11 cellular contexts compared by ENCODE assay signal in the genomic region with DNA sequence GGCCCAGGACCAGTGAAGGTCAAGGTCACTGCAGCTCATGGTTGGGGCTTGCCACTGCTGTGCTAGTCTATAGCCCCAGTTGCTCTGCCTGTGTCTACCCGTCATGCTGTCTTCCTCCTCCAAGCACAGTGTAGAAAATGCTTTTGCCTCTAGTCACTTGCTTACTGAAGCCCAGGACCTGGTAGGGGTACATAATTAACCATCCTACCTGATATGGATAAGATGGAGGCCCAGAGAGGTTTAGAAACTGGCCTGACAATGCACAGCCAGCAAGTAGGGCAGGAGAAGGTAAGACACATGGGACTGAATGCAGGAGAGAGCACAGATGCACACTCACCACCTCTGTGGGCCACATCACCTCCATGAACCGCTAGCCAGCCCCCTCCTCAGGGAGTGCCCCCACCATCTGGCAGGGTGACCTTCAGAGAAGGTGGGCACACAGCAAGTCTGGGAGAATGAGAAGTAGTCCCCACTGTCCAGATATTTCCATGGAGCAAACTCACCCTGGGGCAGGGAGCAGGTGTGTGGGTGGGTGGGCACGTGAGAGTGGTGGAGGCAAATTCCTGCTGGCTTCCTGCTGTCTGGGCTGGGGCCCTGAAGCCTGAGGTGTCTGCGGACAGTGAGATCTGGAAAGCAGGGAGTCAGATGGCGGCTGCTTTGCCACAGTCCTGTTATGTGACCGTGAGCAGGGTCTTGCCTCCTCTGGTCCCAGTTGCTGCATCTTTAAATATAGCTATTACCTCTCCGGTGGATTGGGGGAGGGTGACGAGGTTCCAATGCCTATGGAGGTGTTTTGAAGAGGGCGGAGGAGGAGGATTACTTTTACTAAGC. TPM values are rescaled to one million over a fixed set of nuclear protein-coding genes. Genes with fewer than 3 reads are reported as not detected.
DNase-seq lines count a peak whose midpoint lies in the region; FAIRE-seq and TF ChIP-seq lines count a peak whose summit lies in the region.
"Had no signal": no experiment of that assay in that cellular context is flagged by ENCODE, and none has a peak within 500 bp of the region (broad histone marks: within the 10 kb centered on the region; RNA-seq: fewer than 3 reads in every experiment).

No MANE protein-coding gene starts in this region.

- 0 out of 2 replicates have a peak overlapping the region, but pooled peaks have one; percentile 75 for H2BK20ac ChIP-seq in H1 (ENCODE audit: low read length)

- no peaks in the 10 kb centered on the region for H3K27me3 ChIP-seq in NT2/D1 (ENCODE audit: insufficient read depth, insufficient read length)
- no peaks in the 10 kb centered on the region for H3K27me3 ChIP-seq in H1 (replicated peaks in 1 of 4; ENCODE audit: control insufficient read depth in 3 of 4, extremely low read depth in 1 of 4, insufficient read depth in 3 of 4, low read length in 3 of 4)
- no peaks in the 10 kb centered on the region for H3K27me3 ChIP-seq in mucosa of rectum (ENCODE audit: control insufficient read depth in 2 of 2, insufficient read depth in 2 of 2, low read length in 2 of 2)
- no peaks in the 10 kb centered on the region for H3K27me3 ChIP-seq in thyroid gland
- H3K27me3 ChIP-seq in PC-9 (ENCODE audit: insufficient read depth, low read depth), result no peaks in the 10 kb centered on the region
- H3K27me3 ChIP-seq: foreskin keratinocyte had no signal

- no peaks in the 10 kb centered on the region for H4K20me1 ChIP-seq in H1 (replicated peaks in 1 of 2; ENCODE audit: control insufficient read depth in 1 of 2, insufficient read depth in 2 of 2, low read length in 2 of 2)
- H4K20me1 ChIP-seq in PC-9 (ENCODE audit: insufficient read depth), result no peaks in the 10 kb centered on the region

- no peak for TF ChIP-seq RAD21 in H1 (IDR thresholded peaks at IDR 0.05 in 1 of 2, conservative IDR thresholded peaks at IDR 0.05 in 1 of 2; ENCODE audit: low read depth in 2 of 2, low read length in 2 of 2)

- TF ChIP-seq POLR2A in H1 (IDR thresholded peaks at IDR 0.05; ENCODE audit: control extremely low read depth in 1 of 2, low read depth in 2 of 2, low read length in 2 of 2) (no peak), thyroid gland (IDR thresholded peaks at IDR 0.05) (no peak)

- no peaks in the 10 kb centered on the region for H3K9me3 Mint-ChIP-seq in immature natural killer cell
- H3K9me3 Mint-ChIP-seq: activated CD4-positive, alpha-beta T cell treated with anti-CD3 and anti-CD28 coated beads, Interleukin-2, amount 10 ng/mL, durations not matched to agents 24 days and 14 days had no signal

- peaks cover 0 to 4% (median 2%) of the 10 kb centered on the region in 3 donors for H3K27me3 Mint-ChIP-seq in immature natural killer cell (ENCODE audit: low read depth in 3 of 3)

- H3K36me3 Mint-ChIP-seq in immature natural killer cell, result no peaks in the 10 kb centered on the region

- H2BK15ac ChIP-seq in H1 (ENCODE audit: low read length), result peak overlapping the region; percentile 66; the same call in 1 of the 2 replicates

- H2AFZ ChIP-seq in H1 (ENCODE audit: low read length), result no peak overlapping the region
- no peak overlapping the region for H2AFZ ChIP-seq in PC-9

- no peaks in the 10 kb centered on the region for H3K79me2 ChIP-seq in H1 (ENCODE audit: control insufficient read depth in 1 of 2, insufficient read depth in 2 of 2, low read length in 2 of 2)
- H3K79me2 ChIP-seq in PC-9 (ENCODE audit: low read depth), result no peaks in the 10 kb centered on the region

- peaks cover 14% of the 10 kb centered on the region for H3K4me1 ChIP-seq in NT2/D1 (ENCODE audit: insufficient read depth, insufficient read length)
- peaks cover 0 to 22% (median 19%) of the 10 kb centered on the region in 4 experiments; a peak in 6 of 7 replicates for H3K4me1 ChIP-seq in H1 (replicated peaks in 1 of 4; ENCODE audit: control insufficient read depth in 3 of 4, insufficient read depth in 4 of 4, low read length in 3 of 4)
- peaks cover 15 to 18% of the 10 kb centered on the region in 2 donors for H3K4me1 ChIP-seq in mucosa of rectum (ENCODE audit: control insufficient read depth in 2 of 2, insufficient read depth in 2 of 2, low read length in 2 of 2)
- H3K4me1 ChIP-seq in thyroid gland, result peaks cover 5 to 44% of the 10 kb centered on the region in 2 donors
- H3K4me1 ChIP-seq in PC-9 (replicated peaks; ENCODE audit: insufficient read depth), result peaks cover 18% of the 10 kb centered on the region

- CTCF ChIA-PET in H1 (lab: Charles Lee; ENCODE audit: partially characterized antibody), result interaction anchor here (0.6 to 3.6 kb wide), 9 partner anchors 10 to 157 kb away, joined by 3 to 31 read pairs (median 3); no protein-coding TSS in a partner anchor
- CTCF ChIA-PET in PC-9 (lab: Charles Lee), result no interaction called here

- no peak for DNase-seq in NT2/D1 (ENCODE audit: low read depth, low spot score)
- no peak for DNase-seq in H1 (ENCODE audit: low read depth in 1 of 2, low spot score in 2 of 2)
- DNase-seq in thyroid gland, result no peak
- no peak for DNase-seq in immature natural killer cell
- no peak for DNase-seq in PC-9
- DNase-seq in NCI-H187 treated with DMSO at 0.1 percent for 48 hours (lab: John Stamatoyannopoulos, UW), result no peak
- DNase-seq: activated CD4-positive, alpha-beta T cell treated with anti-CD3 and anti-CD28 coated beads, Interleukin-2, amount 10 ng/mL, durations not matched to agents 24 days and 14 days; NCI-H1105 treated with DMSO at 0.1 percent for 48 hours had no signal

- no peaks in the 10 kb centered on the region for H3K36me3 ChIP-seq in NT2/D1 (ENCODE audit: insufficient read depth, insufficient read length, low read length)
- no peaks in the 10 kb centered on the region for H3K36me3 ChIP-seq in H1 (ENCODE audit: control insufficient read depth in 2 of 4, insufficient read depth in 4 of 4, low read length in 3 of 4)
- no peaks in the 10 kb centered on the region for H3K36me3 ChIP-seq in mucosa of rectum (ENCODE audit: control insufficient read depth in 2 of 2, insufficient read depth in 2 of 2, low read length in 2 of 2)
- H3K36me3 ChIP-seq in thyroid gland, result no peaks in the 10 kb centered on the region
- H3K36me3 ChIP-seq in PC-9 (ENCODE audit: low read depth), result no peaks in the 10 kb centered on the region

- no peak for TF ChIP-seq EP300 in H1 (IDR thresholded peaks at IDR 0.05; ENCODE audit: borderline replicate concordance in 1 of 2, low read depth in 2 of 2, low read length in 2 of 2)

- H2BK120ac ChIP-seq in H1 (replicated peaks; ENCODE audit: low read depth, low read length), result no peak overlapping the region

- no peak overlapping the region for H3K18ac ChIP-seq in H1 (ENCODE audit: extremely low read depth, low read length)

- TF ChIP-seq CTCF in H1 (IDR thresholded peaks at IDR 0.05; ENCODE audit: control extremely low read depth in 1 of 3, insufficient read depth in 1 of 3, low read depth in 1 of 3, low read length in 3 of 3), result no peak
- no peak for TF ChIP-seq CTCF in thyroid gland (IDR thresholded peaks at IDR 0.05)
- no peak for TF ChIP-seq CTCF in PC-9 (conservative IDR thresholded peaks at IDR 0.05)

- H4K8ac ChIP-seq in H1 (ENCODE audit: extremely low read depth, insufficient read depth, low read length), result no peak overlapping the region

- WGBS in H1 (ENCODE audit: extremely low coverage in 1 of 2, insufficient coverage in 1 of 2, insufficient read length in 1 of 2, insufficient replicate concordance in 2 of 2, low coverage in 1 of 2, low lambda C conversion rate in 2 of 2, missing lambda C conversion rate in 1 of 2), 2 experiments, result 84% methylated on average over 6 of the region's 9 CpGs; no CpG with 5 or more reads in 1 of the 2 experiments
- WGBS in thyroid gland, 2 donors, result 70 to 74% methylated on average over 8 to 9 of the region's 9 CpGs

- peak overlapping the region; percentile 36 for H4K91ac ChIP-seq in H1 (replicated peaks; ENCODE audit: insufficient read length, low read length)

- no peak overlapping the region for H3K27ac ChIP-seq in H1 (ENCODE audit: low read depth, low read length)
- H3K27ac ChIP-seq in mucosa of rectum (ENCODE audit: low read depth in 2 of 2, low read length in 2 of 2), result peak overlapping the region in 1 of 2 donors; percentile 73
- H3K27ac ChIP-seq in thyroid gland, result peak overlapping the region; percentile 74 to 91 (median 78)
- H3K27ac ChIP-seq in PC-9, result no peak overlapping the region
- H3K27ac ChIP-seq: foreskin keratinocyte had no signal

- peak overlapping the region; percentile 50; the same call in 1 of the 2 replicates for H2BK12ac ChIP-seq in H1 (ENCODE audit: low read depth, low read length)

- H4K5ac ChIP-seq in H1 (ENCODE audit: insufficient read length, low read depth, low read length), result no peak overlapping the region

- H3K27ac Mint-ChIP-seq in immature natural killer cell, result no peak overlapping the region
- H3K27ac Mint-ChIP-seq: activated CD4-positive, alpha-beta T cell treated with anti-CD3 and anti-CD28 coated beads, Interleukin-2, amount 10 ng/mL, durations not matched to agents 24 days and 14 days had no signal

- H3K4me3 Mint-ChIP-seq in immature natural killer cell, result no peak overlapping the region
- H3K4me3 Mint-ChIP-seq: activated CD4-positive, alpha-beta T cell treated with anti-CD3 and anti-CD28 coated beads, Interleukin-2, amount 10 ng/mL, durations not matched to agents 24 days and 14 days had no signal

- H3K4me2 ChIP-seq in H1 (ENCODE audit: insufficient read depth in 1 of 2, low read depth in 2 of 2, low read length in 2 of 2) (peak overlapping the region; percentile 60 to 71), PC-9 (no peak overlapping the region)

- no peak overlapping the region for H3K56ac ChIP-seq in H1 (replicated peaks; ENCODE audit: insufficient read length, low read depth, low read length)

- H3K9me2 ChIP-seq in PC-9 (ENCODE audit: insufficient read depth), result no peaks in the 10 kb centered on the region

- H3F3A ChIP-seq in PC-9 (ENCODE audit: insufficient read depth, low read depth), result peaks cover 18% of the 10 kb centered on the region

- intact Hi-C loops in thyroid gland (cut with DNase I) (no loop called here), PC-9 (cut with micrococcal nuclease; ENCODE audit: unreplicated experiment) (no loop called here)

- no peaks in the 10 kb centered on the region for H3K4me1 Mint-ChIP-seq in immature natural killer cell

- H2AK5ac ChIP-seq in H1 (ENCODE audit: low read depth, low read length), result 0 out of 2 replicates have a peak overlapping the region, but pooled peaks have one; percentile 43

- H3K4ac ChIP-seq in H1 (replicated peaks; ENCODE audit: insufficient read length, low read depth, low read length), result no peak overlapping the region

- no peaks in the 10 kb centered on the region; the same call in 1 of the 2 replicates for H3K79me1 ChIP-seq in H1 (ENCODE audit: low read depth, low read length)

- no peak for FAIRE-seq in H1 (lab: Jason Lieb, UNC)

- no peak overlapping the region for H3K14ac ChIP-seq in H1 (ENCODE audit: insufficient read length)

- no TSS peak for BruUV-seq in PC-9 (replicated peaks; lab: Mats Ljungman, UMichigan)

- H3K23ac ChIP-seq in H1 (ENCODE audit: insufficient read length), result no peak overlapping the region

- H3K23me2 ChIP-seq in H1 (ENCODE audit: low read depth, low read length), result peaks cover 8% of the 10 kb centered on the region; the same call in 1 of the 2 replicates

- peak overlapping the region; percentile 93 for H3K9ac ChIP-seq in NT2/D1 (ENCODE audit: insufficient read length, low read depth)
- H3K9ac ChIP-seq in H1 (replicated peaks in 1 of 4; ENCODE audit: extremely low read depth in 1 of 4, low read depth in 3 of 4, low read length in 3 of 4), result no peak overlapping the region
- H3K9ac ChIP-seq in mucosa of rectum (ENCODE audit: low read depth in 1 of 2, low read length in 2 of 2), result peak overlapping the region in 1 of 2 donors; percentile 71

- peak overlapping the region; percentile 74 for H3K4me3 ChIP-seq in NT2/D1 (ENCODE audit: insufficient read length, low read depth)
- peak overlapping the region in 3 of 4 experiments; percentile 24 to 51 (median 34); a peak in 4 of 8 replicates for H3K4me3 ChIP-seq in H1 (ENCODE audit: extremely low read depth in 1 of 4, insufficient read depth in 2 of 4, low read depth in 3 of 4, low read length in 4 of 4)
- peak overlapping the region; percentile 57 to 63 for H3K4me3 ChIP-seq in mucosa of rectum (ENCODE audit: low read length in 2 of 2)
- peak overlapping the region in 1 of 3 donors; percentile 44 for H3K4me3 ChIP-seq in thyroid gland (replicated peaks in 1 of 3)
- H3K4me3 ChIP-seq in PC-9, result no peak overlapping the region

- H3K9me3 ChIP-seq in NT2/D1 (ENCODE audit: insufficient read depth, low read length) (no peaks in the 10 kb centered on the region), H1 (ENCODE audit: insufficient read depth in 2 of 2, low read depth in 1 of 2, low read length in 1 of 2) (no peaks in the 10 kb centered on the region), mucosa of rectum (ENCODE audit: control insufficient read depth in 2 of 2, low read length in 2 of 2) (no peaks in the 10 kb centered on the region), thyroid gland (no peaks in the 10 kb centered on the region), PC-9 (ENCODE audit: insufficient read depth, low read depth) (no peaks in the 10 kb centered on the region)

- POLR2A ChIA-PET in H1 (lab: Charles Lee; ENCODE audit: partially characterized antibody) (interaction anchor here (0.9 to 1.0 kb wide), 3 partner anchors 10 to 155 kb away, joined by 3 to 4 read pairs (median 3); no protein-coding TSS in a partner anchor), PC-9 (lab: Charles Lee; ENCODE audit: unreplicated experiment) (interaction anchor here (0.7 kb wide), 1 partner anchor 150 kb away, joined by 4 read pairs; no protein-coding TSS in a partner anchor)

- peak overlapping the region; percentile 49; the same call in 1 of the 2 replicates for H2BK5ac ChIP-seq in H1 (ENCODE audit: low read depth, low read length)

RNA-seq across cellular contexts. Expression of a gene that starts 1.0 kb away (rescaled TPM):
- 1.4 and 1.9 TPM in 2 replicates for total RNA-seq in H1 (2021; fragmentation: NEBNext Ultra II Directional; extraction: Animal tissue kit (Norgen Biotek cat#: 25700))
- 3.0 and 3.2 TPM in 2 replicates for polyA plus RNA-seq in H1 (2011; rRNA removed)
- polyA plus RNA-seq in H1 (2011; cell fraction: cytosol; rRNA removed), result 2.0 TPM
- 3.8 TPM for polyA plus RNA-seq in H1 (2011; cell fraction: nucleus; rRNA removed)
- polyA plus RNA-seq in H1 (2012, experiment 1 of 2), result 2.2 to 2.8 TPM (median 2.3 TPM) in 4 replicates
- 2.3 TPM for polyA plus RNA-seq in H1 (2012, experiment 2 of 2)
- 2.8 TPM for polyA plus RNA-seq in H1 (2013, experiment 1 of 2)
- 3.1 TPM for polyA plus RNA-seq in H1 (2013, experiment 2 of 2)
- polyA minus RNA-seq in H1 (2011; rRNA and poly(A)+ RNA removed), result 2.4 and 2.7 TPM in 2 replicates
- polyA minus RNA-seq in H1 (2011; cell fraction: cytosol; rRNA and poly(A)+ RNA removed), result 1.4 TPM
- 2.6 TPM for polyA minus RNA-seq in H1 (2011; cell fraction: nucleus; rRNA and poly(A)+ RNA removed)
- total RNA-seq in thyroid gland, result 10 to 100 TPM in 3 of 4 donors, 1 to 10 TPM in 1; 3.3 to 12.6 (median 10.9) TPM
- not detected for polyA plus RNA-seq in immature natural killer cell
- not detected in 2 replicates for total RNA-seq in PC-9 (2021)
- total RNA-seq: activated CD4-positive, alpha-beta T cell treated with anti-CD3 and anti-CD28 coated beads, Interleukin-2, amount 10 ng/mL, durations not matched to agents 24 days and 14 days had no signal

RNA-seq across cellular contexts. Expression of a gene that starts 14.7 kb away (rescaled TPM):
- not detected in 2 replicates for total RNA-seq in H1 (2021; fragmentation: NEBNext Ultra II Directional; extraction: Animal tissue kit (Norgen Biotek cat#: 25700))
- polyA plus RNA-seq in H1 (2011; rRNA removed) (not detected in 2 replicates), immature natural killer cell (not detected)
- not detected for polyA plus RNA-seq in H1 (2011; cell fraction: cytosol; rRNA removed)
- polyA plus RNA-seq in H1 (2011; cell fraction: nucleus; rRNA removed), result not detected
- not detected in 4 replicates for polyA plus RNA-seq in H1 (2012, experiment 1 of 2)
- 0.07 TPM for polyA plus RNA-seq in H1 (2012, experiment 2 of 2)
- 0.02 TPM for polyA plus RNA-seq in H1 (2013, experiment 1 of 2)
- 0.07 TPM for polyA plus RNA-seq in H1 (2013, experiment 2 of 2)
- polyA minus RNA-seq in H1 (2011; rRNA and poly(A)+ RNA removed), result not detected in 2 replicates
- polyA minus RNA-seq in H1 (2011; cell fraction: cytosol; rRNA and poly(A)+ RNA removed), result not detected
- not detected for polyA minus RNA-seq in H1 (2011; cell fraction: nucleus; rRNA and poly(A)+ RNA removed)
- total RNA-seq in thyroid gland (not detected), PC-9 (2021) (0.24 and 0.35 TPM in 2 replicates)
- total RNA-seq: foreskin keratinocyte, H4 had no signal
- polyA plus RNA-seq: foreskin keratinocyte had no signal

RNA-seq across cellular contexts. Expression of a gene that starts 31.2 kb away (rescaled TPM):
- total RNA-seq in H1 (2021; fragmentation: NEBNext Ultra II Directional; extraction: Animal tissue kit (Norgen Biotek cat#: 25700)), result not detected in 2 replicates
- polyA plus RNA-seq in H1 (2011; rRNA removed), result not detected in 2 replicates
- polyA plus RNA-seq in H1 (2011; cell fraction: cytosol; rRNA removed), result not detected
- polyA plus RNA-seq in H1 (2011; cell fraction: nucleus; rRNA removed), result not detected
- polyA plus RNA-seq in H1 (2012, experiment 1 of 2), result 0.38 TPM in 1 of 4 replicates, not detected in the others
- not detected for polyA plus RNA-seq in H1 (2012, experiment 2 of 2)
- not detected for polyA plus RNA-seq in H1 (2013, experiment 1 of 2)
- polyA plus RNA-seq in H1 (2013, experiment 2 of 2), result not detected
- polyA minus RNA-seq in H1 (2011; rRNA and poly(A)+ RNA removed), result not detected in 2 replicates
- polyA minus RNA-seq in H1 (2011; cell fraction: cytosol; rRNA and poly(A)+ RNA removed), result not detected
- not detected for polyA minus RNA-seq in H1 (2011; cell fraction: nucleus; rRNA and poly(A)+ RNA removed)
- not detected for total RNA-seq in thyroid gland
- polyA plus RNA-seq in immature natural killer cell, result not detected
- not detected in 2 replicates for total RNA-seq in PC-9 (2021)
- total RNA-seq: activated CD4-positive, alpha-beta T cell treated with anti-CD3 and anti-CD28 coated beads, Interleukin-2, amount 10 ng/mL, durations not matched to agents 24 days and 14 days; foreskin keratinocyte; H4 had no signal
- polyA plus RNA-seq: foreskin keratinocyte had no signal

Comparison
In these comparisons a context has a peak if more than half of its experiments do, and no peak if none do; other contexts are left out.
1. H3K27ac ChIP-seq: peak in thyroid gland (3 of 3); none in H1 (single experiment) and PC-9 (single experiment).